Comparison of ENCODE assay signal across 14 cellular contexts in genomic region chr6:54617730-54618129, GRCh38.
DNase-seq lines count a peak whose midpoint lies in the region; ATAC-seq and TF ChIP-seq lines count a peak whose summit lies in the region.
"Had no signal": no experiment of that assay in that cellular context is flagged by ENCODE, and none has a peak within 500 bp of the region (broad histone marks: within the 10 kb centered on the region; RNA-seq: fewer than 3 reads in every experiment).

No MANE protein-coding gene starts in this region.

- peaks cover 13% of the 10 kb centered on the region for H3K4me1 ChIP-seq in ACC112 (ENCODE audit: control insufficient read depth, insufficient read depth, low read length, unreplicated experiment)
- peaks cover 9% of the 10 kb centered on the region for H3K4me1 ChIP-seq in HUES48 (ENCODE audit: control insufficient read depth, insufficient read depth, low read length)
- no peaks in the 10 kb centered on the region for H3K4me1 ChIP-seq in left lung

- intact Hi-C loops in left lung (cut with DNase I) (no loop called here), head of caudate nucleus (cut with DNase I) (no loop called here)

- H3K4me3 ChIP-seq in ACC112 (ENCODE audit: low read depth, low read length) (no peak overlapping the region), HUES48 (ENCODE audit: low read depth, low read length) (no peak overlapping the region), choroid plexus epithelial cell (ENCODE audit: low read depth, low read length) (no peak overlapping the region), left lung (no peak overlapping the region)

- H3K36me3 ChIP-seq in ACC112 (ENCODE audit: insufficient read depth, low read length) (no peaks in the 10 kb centered on the region), HUES48 (ENCODE audit: control insufficient read depth, insufficient read depth, low read length) (no peaks in the 10 kb centered on the region), left lung (no peaks in the 10 kb centered on the region)
- H3K36me3 ChIP-seq: neutrophil had no signal

- no peak overlapping the region for H3K9ac ChIP-seq in HUES48 (ENCODE audit: low read depth, low read length)

- no peak for TF ChIP-seq CTCF in choroid plexus epithelial cell (conservative IDR thresholded peaks at IDR 0.05; ENCODE audit: low read depth, low read length)
- no peak for TF ChIP-seq CTCF in left lung (IDR thresholded peaks at IDR 0.05)

- no peaks in the 10 kb centered on the region for H3K79me2 ChIP-seq in ACC112 (ENCODE audit: control insufficient read depth, insufficient read depth, low read length, unreplicated experiment)

- peak; percentile 47 for ATAC-seq in left lung
- ATAC-seq: stimulated activated naive CD8-positive, alpha-beta T cell treated with anti-CD3 and anti-CD28 coated beads, Interleukin-15, amount 100 ng/mL, for 72 hours had no signal

- H3K27ac ChIP-seq in ACC112 (ENCODE audit: low read depth, low read length), result peak overlapping the region; percentile 31
- peak overlapping the region; percentile 42 for H3K27ac ChIP-seq in HUES48 (ENCODE audit: low read depth, low read length)
- no peak overlapping the region for H3K27ac ChIP-seq in left lung
- H3K27ac ChIP-seq: neutrophil had no signal

- H2AFZ ChIP-seq in ACC112 (ENCODE audit: low read length, unreplicated experiment), result no peak overlapping the region

- H3K27me3 ChIP-seq in ACC112 (ENCODE audit: insufficient read depth, low read length), result no peaks in the 10 kb centered on the region
- H3K27me3 ChIP-seq in HUES48 (ENCODE audit: control insufficient read depth, insufficient read depth, low read length), result no peaks in the 10 kb centered on the region
- H3K27me3 ChIP-seq in left lung, result no peaks in the 10 kb centered on the region
- H3K27me3 ChIP-seq: neutrophil had no signal

- no peaks in the 10 kb centered on the region for H3K9me3 ChIP-seq in HUES48 (ENCODE audit: control insufficient read depth, insufficient read depth, low read length)
- no peaks in the 10 kb centered on the region for H3K9me3 ChIP-seq in left lung
- H3K9me3 ChIP-seq: neutrophil had no signal

- peak; percentile 74 for DNase-seq in choroid plexus epithelial cell (ENCODE audit: low read depth)
- no peak for DNase-seq in left lung
- no peak for DNase-seq in KG1 (lab: John Stamatoyannopoulos, UW)
- DNase-seq in mucosa of gallbladder (ENCODE audit: low spot score), result no peak
- no peak for DNase-seq in CD1c-positive myeloid dendritic cell (ENCODE audit: extremely low spot score)
- DNase-seq in head of caudate nucleus, result no peak
- DNase-seq: activated naive CD8-positive, alpha-beta T cell treated with anti-CD3 and anti-CD28 coated beads, Interleukin-2, amount 10 ng/mL, durations not matched to agents 7 days and 5 days; AML-193; GOT3; islet precursor cell; stimulated activated naive CD8-positive, alpha-beta T cell treated with anti-CD3 and anti-CD28 coated beads, Interleukin-15, amount 100 ng/mL, for 72 hours had no signal

Comparison
In these comparisons a context has a peak if more than half of its experiments do, and no peak if none do; other contexts are left out.
1. H3K27ac ChIP-seq: peak in ACC112 (single experiment) and HUES48 (single experiment); none in left lung (0 of 2).